Comparison of ENCODE assay signal across 25 cellular contexts in genomic region chr3:58016710-58017109, GRCh38. TPM values are rescaled to one million over a fixed set of nuclear protein-coding genes. Genes with fewer than 3 reads are reported as not detected.
A peak's percentile ranks its signal among the peaks of the same experiment; 100 is the strongest.
DNase-seq lines count a peak whose midpoint lies in the region; ATAC-seq and TF ChIP-seq lines count a peak whose summit lies in the region.
"Had no signal": no experiment of that assay in that cellular context is flagged by ENCODE, and none has a peak within 500 bp of the region (broad histone marks: within the 10 kb centered on the region; RNA-seq: fewer than 3 reads in every experiment).

No MANE protein-coding gene starts in this region.

- peaks cover 12% of the 10 kb centered on the region for H3K27me3 Mint-ChIP-seq in GM23338 (ENCODE audit: insufficient read depth, low read depth, poor library complexity)
- H3K27me3 Mint-ChIP-seq in WTC11 (ENCODE audit: low read depth) = no peaks in the 10 kb centered on the region
- H3K27me3 Mint-ChIP-seq: activated CD8-positive, alpha-beta memory T cell treated with anti-CD3 and anti-CD28 coated beads, Interleukin-2, amount 10 ng/mL, durations not matched to agents 7 days and 5 days; dendritic cell treated with granulocyte-macrophage colony-stimulating factor and Interleukin-4, amounts not matched to agents 40 ng/mL and 50 ng/mL, for 4 days; IgD-negative memory B cell; T-cell had no signal

- no peak overlapping the region for H3K4me3 Mint-ChIP-seq in GM23338
- H3K4me3 Mint-ChIP-seq in WTC11 = no peak overlapping the region
- H3K4me3 Mint-ChIP-seq: activated CD8-positive, alpha-beta memory T cell treated with anti-CD3 and anti-CD28 coated beads, Interleukin-2, amount 10 ng/mL, durations not matched to agents 7 days and 5 days; dendritic cell treated with granulocyte-macrophage colony-stimulating factor and Interleukin-4, amounts not matched to agents 40 ng/mL and 50 ng/mL, for 4 days; IgD-negative memory B cell; nephron progenitor cell; T-cell had no signal

- no peak for ATAC-seq in GM23338
- no peak for ATAC-seq in WTC11
- ATAC-seq in left colon = peak; percentile 47
- ATAC-seq in GM21360 (IDR thresholded peaks at IDR 0.05; ENCODE audit: unreplicated experiment) = no peak
- ATAC-seq: activated CD8-positive, alpha-beta memory T cell treated with anti-CD3 and anti-CD28 coated beads, Interleukin-2, amount 10 ng/mL, durations not matched to agents 7 days and 5 days; esophagus mucosa; T-cell had no signal

- H3K9me3 ChIP-seq in thyroid gland = no peaks in the 10 kb centered on the region
- H3K9me3 ChIP-seq: BLaER1 had no signal

- H3K4me3 ChIP-seq in GM23338 = no peak overlapping the region
- no peak overlapping the region for H3K4me3 ChIP-seq in thyroid gland (replicated peaks in 1 of 3)
- H3K4me3 ChIP-seq: BLaER1 had no signal

- no peaks in the 10 kb centered on the region for H3K9me2 ChIP-seq in GM23338 (ENCODE audit: insufficient read depth)

- POLR2A ChIA-PET in WTC11 (lab: Charles Lee) = no interaction called here

- intact Hi-C loops in left colon (cut with DNase I, micrococcal nuclease) (no loop called here), thyroid gland (cut with DNase I) (loop anchor here (10.0 kb wide), 1 partner anchor 98 kb away; no protein-coding TSS in a partner anchor)

- H3K27ac Mint-ChIP-seq in GM23338 (peak overlapping the region; percentile 80; the same call in 1 of the 2 replicates), WTC11 (peak overlapping the region; percentile 85)
- H3K27ac Mint-ChIP-seq: activated CD8-positive, alpha-beta memory T cell treated with anti-CD3 and anti-CD28 coated beads, Interleukin-2, amount 10 ng/mL, durations not matched to agents 7 days and 5 days; dendritic cell treated with granulocyte-macrophage colony-stimulating factor and Interleukin-4, amounts not matched to agents 40 ng/mL and 50 ng/mL, for 4 days; IgD-negative memory B cell had no signal

- TF ChIP-seq CTCF in GM23338 (conservative IDR thresholded peaks at IDR 0.05; ENCODE audit: low read depth in 2 of 2) (no peak), WTC11 (IDR thresholded peaks at IDR 0.05) (no peak), thyroid gland (IDR thresholded peaks at IDR 0.05) (no peak)

- H3K4me1 ChIP-seq in GM23338 (ENCODE audit: insufficient read depth) = peaks cover 86% of the 10 kb centered on the region
- H3K4me1 ChIP-seq in thyroid gland = peaks cover 76 to 85% of the 10 kb centered on the region in 2 donors

- CTCF ChIA-PET in WTC11 (lab: Charles Lee) = interaction anchor here (1.2 kb wide), 1 partner anchor 9 kb away, joined by 4 read pairs; the partner anchor contains the start of gene FLNB

- H4K20me1 ChIP-seq in GM23338 (replicated peaks; ENCODE audit: insufficient read depth) = peaks cover 50% of the 10 kb centered on the region

- peaks cover 11% of the 10 kb centered on the region for H3F3A ChIP-seq in GM23338 (replicated peaks; ENCODE audit: low read depth)

- TF ChIP-seq POLR2A in thyroid gland (IDR thresholded peaks at IDR 0.05) = no peak

- no peaks in the 10 kb centered on the region; the same call in 2 of the 3 replicates for H3K36me3 Mint-ChIP-seq in GM23338 (ENCODE audit: low read depth)
- no peaks in the 10 kb centered on the region; the same call in 1 of the 2 replicates for H3K36me3 Mint-ChIP-seq in WTC11
- H3K36me3 Mint-ChIP-seq: activated CD8-positive, alpha-beta memory T cell treated with anti-CD3 and anti-CD28 coated beads, Interleukin-2, amount 10 ng/mL, durations not matched to agents 7 days and 5 days; T-cell had no signal

- H2AFZ ChIP-seq in GM23338 = no peak overlapping the region

- peak overlapping the region; percentile 38; the same call in 1 of the 2 replicates for H3K4me2 ChIP-seq in GM23338
- H3K4me2 ChIP-seq: BLaER1 had no signal

- no peak for DNase-seq in GM23338 (ENCODE audit: low spot score)
- no peak for DNase-seq in WTC11 (ENCODE audit: low spot score)
- DNase-seq in left colon = no peak
- no peak for DNase-seq in thyroid gland
- no peak for DNase-seq in activated CD4-positive, alpha-beta T cell treated with anti-CD3 and anti-CD28 coated beads, Interleukin-2, amount 50 U/mL, for 48 hours
- DNase-seq in activated CD4-positive, CD25-positive, alpha-beta regulatory T cell (lab: John Stamatoyannopoulos, UW) = no peak
- DNase-seq: activated CD8-positive, alpha-beta memory T cell treated with anti-CD3 and anti-CD28 coated beads, Interleukin-2, amount 10 ng/mL, durations not matched to agents 7 days and 5 days; activated T-cell treated with anti-CD3 and anti-CD28 coated beads, Interleukin-2, amount 50 U/mL, for 48 hours; central memory CD4-positive, alpha-beta T cell; COR-L47; DMS79 treated with DMSO at 0.1 percent for 48 hours; foreskin melanocyte; GDM1; HCEC 1CT; NCI-H146; NCI-H446 treated with DMSO at 0.1 percent for 48 hours; nephron progenitor cell; stimulated activated CD4-positive, alpha-beta T cell treated with anti-CD3 and anti-CD28 coated beads, Interleukin-1b, Interleukin-23, amount 100 ng/mL, for 48 hours; stimulated activated naive CD4-positive, alpha-beta T cell treated with Interleukin-2 at 50 U/mL for 16 hours; T-cell had no signal

- WGBS in thyroid gland, 2 donors = 86 to 93% methylated on average over 1 of the region's 1 CpG

- no peaks in the 10 kb centered on the region for H3K36me3 ChIP-seq in GM23338 (ENCODE audit: insufficient read depth)
- no peaks in the 10 kb centered on the region for H3K36me3 ChIP-seq in thyroid gland

- peaks cover 96% of the 10 kb centered on the region for H3K79me2 ChIP-seq in GM23338 (replicated peaks; ENCODE audit: insufficient read depth)

- H3K9me3 Mint-ChIP-seq in GM23338 = no peaks in the 10 kb centered on the region
- H3K9me3 Mint-ChIP-seq in WTC11 = no peaks in the 10 kb centered on the region
- H3K9me3 Mint-ChIP-seq: dendritic cell treated with granulocyte-macrophage colony-stimulating factor and Interleukin-4, amounts not matched to agents 40 ng/mL and 50 ng/mL, for 4 days; IgD-negative memory B cell; nephron progenitor cell; T-cell had no signal

- peaks cover 72% of the 10 kb centered on the region for H3K4me1 Mint-ChIP-seq in GM23338
- peaks cover 88% of the 10 kb centered on the region for H3K4me1 Mint-ChIP-seq in WTC11

- H3K27ac ChIP-seq in GM23338 (ENCODE audit: low read depth) (0 out of 2 replicates have a peak overlapping the region, but pooled peaks have one; percentile 64), thyroid gland (peak overlapping the region; percentile 28 to 97 (median 93))
- H3K27ac ChIP-seq: BLaER1 had no signal

- H3K27me3 ChIP-seq in GM23338 (ENCODE audit: insufficient read depth) = no peaks in the 10 kb centered on the region
- H3K27me3 ChIP-seq in thyroid gland = no peaks in the 10 kb centered on the region
- H3K27me3 ChIP-seq: BLaER1 had no signal

TF ChIP-seq in GM23338, 12 proteins besides CTCF, POLR2A, EP300 and RAD21 (continues in another document):
- TF ChIP-seq JUNB (IDR thresholded peaks at IDR 0.05; ENCODE audit: unreplicated experiment) = no peak

TF ChIP-seq in WTC11, 78 proteins besides CTCF, POLR2A, EP300 and RAD21:
- TF ChIP-seq ATF3 (CRISPR knock-in tag; conservative IDR thresholded peaks at IDR 0.05) (no peak), NFYB (CRISPR knock-in tag; conservative IDR thresholded peaks at IDR 0.05; ENCODE audit: low read depth) (no peak), IRF2 (CRISPR knock-in tag; IDR thresholded peaks at IDR 0.05; ENCODE audit: borderline replicate concordance, low read depth) (no peak), TP53 (CRISPR knock-in tag; IDR thresholded peaks at IDR 0.05) (no peak), ZNF138 (CRISPR knock-in tag; conservative IDR thresholded peaks at IDR 0.05) (no peak), HMGXB4 (CRISPR knock-in tag; IDR thresholded peaks at IDR 0.05) (no peak)

RNA-seq across cellular contexts. Expression of gene FLNB, which starts 8.5 kb away (rescaled TPM):
- total RNA-seq in GM23338 (2014; rRNA removed; shearing (Covaris generic)) = 155 and 179 TPM in 2 replicates
- 36.5 and 39.7 TPM in 2 replicates for polyA plus RNA-seq in GM23338 (2016; fragmentation: Nextera tagmentation; extraction: Ambion mirVana)
- total RNA-seq in WTC11 (2021) (107 to 127 TPM (median 107 TPM) in 3 replicates), left colon (100 to 1,000 TPM; 410 to 585 TPM), thyroid gland (100 to 1,000 TPM; 164 to 258 (median 242) TPM)
